ENCODE assay signal across 8 cellular contexts in the genomic region with DNA sequence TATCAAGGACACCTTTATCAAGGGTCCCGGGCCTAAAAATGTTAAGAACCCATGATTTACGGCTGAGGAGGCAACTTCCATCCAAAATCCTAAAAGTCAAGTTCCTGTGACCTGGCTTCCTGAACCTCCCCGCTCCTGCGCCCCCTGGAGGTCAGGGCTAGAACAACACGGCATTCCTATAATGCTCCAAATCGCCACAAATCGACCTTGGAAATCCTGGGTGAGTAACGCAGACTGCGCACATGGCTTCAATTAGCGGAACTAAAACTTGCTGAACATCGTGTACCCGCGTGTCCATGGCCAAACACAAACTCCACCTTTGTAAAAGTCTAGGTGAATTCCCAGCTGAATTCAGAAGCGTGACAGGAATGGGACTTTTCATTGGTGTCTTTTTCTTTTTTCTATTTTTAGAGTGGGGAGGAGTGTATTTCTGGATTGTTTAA. TPM values are rescaled to one million over a fixed set of nuclear protein-coding genes. Genes with fewer than 3 reads are reported as not detected.
A peak's percentile ranks its signal among the peaks of the same experiment; 100 is the strongest.
DNase-seq lines count a peak whose midpoint lies in the region; ATAC-seq and TF ChIP-seq lines count a peak whose summit lies in the region.

No MANE protein-coding gene starts in this region.

- H3K4ac ChIP-seq in neuronal stem cell (ENCODE audit: low read length) = no peak overlapping the region

- ATAC-seq in HG02973 (IDR thresholded peaks at IDR 0.05; ENCODE audit: unreplicated experiment) = no peak

- H3K14ac ChIP-seq in neuronal stem cell (ENCODE audit: low read length) = no peak overlapping the region

- H3K4me1 ChIP-seq in esophagus squamous epithelium (peaks cover 2 to 18% (median 5%) of the 10 kb centered on the region in 3 donors), neuronal stem cell (ENCODE audit: control insufficient read depth in 2 of 2, insufficient read depth in 1 of 2, low read depth in 1 of 2, low read length in 2 of 2) (no peaks in the 10 kb centered on the region)

- no peak overlapping the region for H2AFZ ChIP-seq in neuronal stem cell (ENCODE audit: low read length)

- H2BK5ac ChIP-seq in neuronal stem cell (ENCODE audit: low read length) = no peak overlapping the region

- no peaks in the 10 kb centered on the region for H3K9me3 ChIP-seq in esophagus squamous epithelium
- H3K9me3 ChIP-seq in neuronal stem cell (replicated peaks in 1 of 2; ENCODE audit: control insufficient read depth in 2 of 2, insufficient read depth in 1 of 2, low read depth in 1 of 2, low read length in 2 of 2) = no peaks in the 10 kb centered on the region

- no peak overlapping the region for H2BK15ac ChIP-seq in neuronal stem cell (ENCODE audit: low read length)

- no peak overlapping the region for H3K4me2 ChIP-seq in neuronal stem cell (ENCODE audit: insufficient read depth, low read length, poor library complexity, severe bottlenecking)

- no peak overlapping the region for H3K4me3 ChIP-seq in esophagus squamous epithelium
- H3K4me3 ChIP-seq in neuronal stem cell (ENCODE audit: low read length in 2 of 2) = no peak overlapping the region

- H3K27me3 ChIP-seq in esophagus squamous epithelium (peaks cover 0 to under 1% (median 0%) of the 10 kb centered on the region in 4 donors), neuronal stem cell (ENCODE audit: control insufficient read depth in 3 of 3, insufficient read depth in 3 of 3, low read depth in 1 of 3, low read length in 3 of 3) (no peaks in the 10 kb centered on the region)

- no peak overlapping the region for H3K18ac ChIP-seq in neuronal stem cell (ENCODE audit: low read length)

- TF ChIP-seq CTCF in esophagus squamous epithelium (IDR thresholded peaks at IDR 0.05) = peak; percentile 76 to 91 (median 86)

- no peaks in the 10 kb centered on the region for H3K36me3 ChIP-seq in esophagus squamous epithelium
- no peaks in the 10 kb centered on the region for H3K36me3 ChIP-seq in neuronal stem cell (replicated peaks in 1 of 2; ENCODE audit: control insufficient read depth in 2 of 2, insufficient read depth in 2 of 2, low read length in 2 of 2)

- H3K23ac ChIP-seq in neuronal stem cell (ENCODE audit: low read depth, low read length, poor library complexity) = no peak overlapping the region

- no peak overlapping the region for H2AK5ac ChIP-seq in neuronal stem cell (ENCODE audit: low read depth, low read length)

- intact Hi-C loops in esophagus squamous epithelium (cut with DNase I) = loop anchor here (10.0 kb wide), 1 partner anchor 119 kb away; no protein-coding TSS in a partner anchor

- H2BK12ac ChIP-seq in neuronal stem cell (ENCODE audit: low read length) = no peak overlapping the region

- H3K9ac ChIP-seq in neuronal stem cell (ENCODE audit: low read depth, low read length, poor library complexity) = no peak overlapping the region

- WGBS in esophagus squamous epithelium, 2 donors = 3 to 5% methylated on average over 14 of the region's 14 CpGs
- WGBS in neuronal stem cell (ENCODE audit: extremely low coverage in 2 of 2, insufficient read length in 2 of 2, insufficient replicate concordance in 1 of 2), 2 donors = no CpG with 5 or more reads among the region's 14 CpGs

- H3K27ac ChIP-seq in esophagus squamous epithelium (no peak overlapping the region), neuronal stem cell (replicated peaks; ENCODE audit: low read length) (no peak overlapping the region)

- H3K79me1 ChIP-seq in neuronal stem cell (ENCODE audit: low read depth, low read length) = no peaks in the 10 kb centered on the region

- DNase-seq in AG20443 (ENCODE audit: low spot score) (peak; percentile 91), H4 (ENCODE audit: low spot score) (peak; percentile 88), NCI-H82 (lab: John Stamatoyannopoulos, UW) (peak; percentile 77), esophagus squamous epithelium (lab: John Stamatoyannopoulos, UW) (no peak), neuronal stem cell (ENCODE audit: low spot score) (peak; percentile 59), superior temporal gyrus (ENCODE audit: extremely low spot score) (peak; percentile 48)
- peak; percentile 65 for DNase-seq in activated CD8-positive, alpha-beta memory T cell treated with anti-CD3 and anti-CD28 coated beads, Interleukin-2, amount 50 U/mL, for 4 hours

- H2BK120ac ChIP-seq in neuronal stem cell (ENCODE audit: low read depth, low read length) = no peak overlapping the region

- no peak overlapping the region for H4K8ac ChIP-seq in neuronal stem cell (ENCODE audit: low read depth, low read length)

- TF ChIP-seq POLR2A in esophagus squamous epithelium (IDR thresholded peaks at IDR 0.05) = no peak

- no peak overlapping the region for H4K91ac ChIP-seq in neuronal stem cell (ENCODE audit: low read depth, low read length, poor library complexity)

RNA-seq across cellular contexts. Expression of a gene that starts 4.3 kb away (rescaled TPM):
- total RNA-seq in H4 (2014; rRNA removed; shearing (Covaris generic)) = 0.04 TPM in 1 of 2 replicates, not detected in the other
- total RNA-seq in esophagus squamous epithelium = 1 to 10 TPM in 3 of 4 donors, under 1 TPM in 1; 0.87 to 3.2 (median 2.3) TPM
- not detected for polyA plus RNA-seq in neuronal stem cell (2013, experiment 1 of 2)
- 0.04 TPM for polyA plus RNA-seq in neuronal stem cell (2013, experiment 2 of 2)

RNA-seq across cellular contexts. Expression of a gene that starts 26.6 kb away (rescaled TPM):
- 0.08 TPM in 1 of 2 replicates, not detected in the other for total RNA-seq in H4 (2014; rRNA removed; shearing (Covaris generic))
- total RNA-seq in esophagus squamous epithelium = 1 to 10 TPM in 1 of 4 donors, under 1 TPM in 3; 0.21 to 1.3 (median 0.63) TPM
- not detected for polyA plus RNA-seq in neuronal stem cell (2013, experiment 1 of 2)
- polyA plus RNA-seq in neuronal stem cell (2013, experiment 2 of 2) = not detected

RNA-seq across cellular contexts. Expression of a gene that starts 30.6 kb away (rescaled TPM):
- total RNA-seq in H4 (2014; rRNA removed; shearing (Covaris generic)) = 5.7 and 7.2 TPM in 2 replicates
- total RNA-seq in esophagus squamous epithelium = 1 to 10 TPM; 1.4 to 8.2 (median 3.5) TPM
- 7.5 TPM for polyA plus RNA-seq in neuronal stem cell (2013, experiment 1 of 2)
- polyA plus RNA-seq in neuronal stem cell (2013, experiment 2 of 2) = 6.6 TPM

RNA-seq across cellular contexts. Expression of a gene that starts 43.8 kb away (rescaled TPM):
- 7.3 and 8.0 TPM in 2 replicates for total RNA-seq in H4 (2014; rRNA removed; shearing (Covaris generic))
- total RNA-seq in esophagus squamous epithelium = 10 to 100 TPM; 10.7 to 20.8 (median 17.7) TPM
- 8.3 TPM for polyA plus RNA-seq in neuronal stem cell (2013, experiment 1 of 2)
- 8.3 TPM for polyA plus RNA-seq in neuronal stem cell (2013, experiment 2 of 2)

RNA-seq across cellular contexts. Expression of a gene that starts 49.0 kb away (rescaled TPM):
- total RNA-seq in H4 (2014; rRNA removed; shearing (Covaris generic)) = 3.4 and 3.6 TPM in 2 replicates
- 10 to 100 TPM in 2 of 4 donors, 1 to 10 TPM in 2; 6.6 to 16.8 (median 10.5) TPM for total RNA-seq in esophagus squamous epithelium
- 15.9 TPM for polyA plus RNA-seq in neuronal stem cell (2013, experiment 1 of 2)
- polyA plus RNA-seq in neuronal stem cell (2013, experiment 2 of 2) = 14.8 TPM
